In genomic region chr2:225002039-225002655, GRCh38 we compare ENCODE assay signal across 8 cellular contexts. TPM values are rescaled to one million over a fixed set of nuclear protein-coding genes. Genes with fewer than 3 reads are reported as not detected.
DNase-seq lines count a peak whose midpoint lies in the region; ATAC-seq and TF ChIP-seq lines count a peak whose summit lies in the region.

No MANE protein-coding gene starts in this region.

- H2AFZ ChIP-seq in neural progenitor cell (replicated peaks) = peak overlapping the region; percentile 86

- no peaks in the 10 kb centered on the region for H3K27me3 Mint-ChIP-seq in activated CD4-positive, alpha-beta memory T cell treated with anti-CD3 and anti-CD28 coated beads, Interleukin-2, amount 10 ng/mL, durations not matched to agents 7 days and 5 days
- no peaks in the 10 kb centered on the region for H3K27me3 Mint-ChIP-seq in neural progenitor cell (ENCODE audit: insufficient read depth, low read depth)

- H3K9me3 ChIP-seq in neural progenitor cell (ENCODE audit: low read depth) (no peaks in the 10 kb centered on the region), upper lobe of right lung (no peaks in the 10 kb centered on the region)

- TF ChIP-seq CTCF in neural progenitor cell (IDR thresholded peaks at IDR 0.05) (peak; percentile 84), upper lobe of right lung (IDR thresholded peaks at IDR 0.05) (peak; percentile 73)

- DNase-seq in AG20443 (ENCODE audit: low spot score) = peak; percentile 56
- DNase-seq in NCI-H748 (lab: John Stamatoyannopoulos, UW; ENCODE audit: unreplicated experiment) = peak; percentile 77
- peak; percentile 69 for DNase-seq in activated CD4-positive, alpha-beta memory T cell treated with anti-CD3 and anti-CD28 coated beads, Interleukin-2, amount 10 ng/mL, durations not matched to agents 7 days and 5 days
- peak; percentile 84 for DNase-seq in neural progenitor cell (ENCODE audit: low spot score)
- no peak for DNase-seq in upper lobe of right lung

- H3K36me3 ChIP-seq in neural progenitor cell (no peaks in the 10 kb centered on the region), upper lobe of right lung (no peaks in the 10 kb centered on the region)

- H3K4me1 Mint-ChIP-seq in activated CD4-positive, alpha-beta memory T cell treated with anti-CD3 and anti-CD28 coated beads, Interleukin-2, amount 10 ng/mL, durations not matched to agents 7 days and 5 days = peaks cover 66% of the 10 kb centered on the region
- peaks cover 3% of the 10 kb centered on the region for H3K4me1 Mint-ChIP-seq in neural progenitor cell

- no peak overlapping the region for H3K9ac ChIP-seq in neural progenitor cell

- H3K36me3 Mint-ChIP-seq in activated CD4-positive, alpha-beta memory T cell treated with anti-CD3 and anti-CD28 coated beads, Interleukin-2, amount 10 ng/mL, durations not matched to agents 7 days and 5 days (ENCODE audit: low read depth) = peaks cover 21% of the 10 kb centered on the region
- H3K36me3 Mint-ChIP-seq in neural progenitor cell = no peaks in the 10 kb centered on the region

- intact Hi-C loops in upper lobe of right lung (cut with DNase I) = no loop called here

- ATAC-seq in GM18858 (IDR thresholded peaks at IDR 0.05; ENCODE audit: unreplicated experiment) (peak; percentile 41), HG03066 (IDR thresholded peaks at IDR 0.05; ENCODE audit: low read depth, unreplicated experiment) (peak; percentile 67), esophagus mucosa (peak; percentile 84), upper lobe of right lung (peak; percentile 82)

- H3K9me3 Mint-ChIP-seq in activated CD4-positive, alpha-beta memory T cell treated with anti-CD3 and anti-CD28 coated beads, Interleukin-2, amount 10 ng/mL, durations not matched to agents 7 days and 5 days = no peaks in the 10 kb centered on the region
- H3K9me3 Mint-ChIP-seq in neural progenitor cell = no peaks in the 10 kb centered on the region

- H3K4me3 ChIP-seq in neural progenitor cell = no peak overlapping the region
- H3K4me3 ChIP-seq in upper lobe of right lung = no peak overlapping the region

- no peaks in the 10 kb centered on the region for H3K4me1 ChIP-seq in neural progenitor cell
- no peaks in the 10 kb centered on the region for H3K4me1 ChIP-seq in upper lobe of right lung

- H4K20me1 ChIP-seq in neural progenitor cell (ENCODE audit: low read depth) = no peaks in the 10 kb centered on the region

- CTCF ChIA-PET in activated CD4-positive, alpha-beta memory T cell treated with anti-CD3 and anti-CD28 coated beads, Interleukin-2, amount 10 ng/mL, durations not matched to agents 7 days and 5 days (lab: Charles Lee) = interaction anchor here (0.5 to 2.4 kb wide), 30 partner anchors 10 to 661 kb away, joined by 3 to 22 read pairs (median 4); no protein-coding TSS in a partner anchor

- H3K27me3 ChIP-seq in neural progenitor cell (no peaks in the 10 kb centered on the region), upper lobe of right lung (no peaks in the 10 kb centered on the region)

- H3K27ac ChIP-seq in neural progenitor cell (no peak overlapping the region), upper lobe of right lung (no peak overlapping the region)

- no peak overlapping the region for H3K4me2 ChIP-seq in neural progenitor cell

- POLR2A ChIA-PET in activated CD4-positive, alpha-beta memory T cell treated with anti-CD3 and anti-CD28 coated beads, Interleukin-2, amount 10 ng/mL, durations not matched to agents 7 days and 5 days (lab: Charles Lee) = interaction anchor here (0.7 to 2.7 kb wide), 9 partner anchors 13 to 108 kb away, joined by 3 to 18 read pairs (median 4); partner anchors contain the start of gene DOCK10

- H3K79me2 ChIP-seq in neural progenitor cell (ENCODE audit: low read depth) = no peaks in the 10 kb centered on the region

- no peak overlapping the region for H3K4me3 Mint-ChIP-seq in activated CD4-positive, alpha-beta memory T cell treated with anti-CD3 and anti-CD28 coated beads, Interleukin-2, amount 10 ng/mL, durations not matched to agents 7 days and 5 days
- no peak overlapping the region for H3K4me3 Mint-ChIP-seq in neural progenitor cell

- peak overlapping the region; percentile 44 for H3K27ac Mint-ChIP-seq in activated CD4-positive, alpha-beta memory T cell treated with anti-CD3 and anti-CD28 coated beads, Interleukin-2, amount 10 ng/mL, durations not matched to agents 7 days and 5 days
- no peak overlapping the region for H3K27ac Mint-ChIP-seq in neural progenitor cell

- no peaks in the 10 kb centered on the region for H3F3A ChIP-seq in neural progenitor cell (ENCODE audit: low read depth)

RNA-seq across cellular contexts. Expression of gene DOCK10, which starts 40.1 kb away (rescaled TPM):
- total RNA-seq in activated CD4-positive, alpha-beta memory T cell treated with anti-CD3 and anti-CD28 coated beads, Interleukin-2, amount 10 ng/mL, durations not matched to agents 7 days and 5 days = 100 to 1,000 TPM; 223 to 239 TPM
- total RNA-seq in esophagus mucosa (6.7 TPM), neural progenitor cell (ENCODE audit: low replicate concordance) (1.1 and 1.5 TPM in 2 replicates), upper lobe of right lung (35.8 TPM)
